ENCODE assay signal across 1 cellular context in the genomic region with DNA sequence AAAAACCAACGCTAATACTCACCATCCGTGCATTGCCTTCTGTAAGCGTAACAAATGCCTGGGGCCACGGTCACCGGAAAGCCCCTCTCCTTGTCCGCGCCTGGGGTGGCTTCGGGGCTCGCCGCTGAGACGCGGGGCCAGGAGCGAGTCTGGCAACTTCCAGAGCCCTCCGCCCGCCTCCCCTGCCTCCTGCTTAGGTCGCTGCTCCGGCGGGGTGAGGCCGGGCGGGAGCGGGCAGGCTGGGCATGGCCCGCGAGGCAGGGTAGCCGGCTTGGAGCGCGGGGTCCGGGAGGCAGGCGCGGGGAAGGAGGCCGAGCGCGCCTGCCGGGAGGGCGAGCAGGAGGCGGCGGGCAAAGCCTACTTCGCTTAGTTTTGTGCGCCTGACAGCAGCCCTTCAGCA.
TF ChIP-seq lines count a peak whose summit lies in the region.

No MANE protein-coding gene starts in this region.

TF ChIP-seq in GM23338, 12 proteins besides CTCF, POLR2A, EP300 and RAD21 (continued from another document):
- no peak for TF ChIP-seq CREB1 (CRISPR knock-in tag; IDR thresholded peaks at IDR 0.05; ENCODE audit: low read depth)
- TF ChIP-seq, protein P1, sequence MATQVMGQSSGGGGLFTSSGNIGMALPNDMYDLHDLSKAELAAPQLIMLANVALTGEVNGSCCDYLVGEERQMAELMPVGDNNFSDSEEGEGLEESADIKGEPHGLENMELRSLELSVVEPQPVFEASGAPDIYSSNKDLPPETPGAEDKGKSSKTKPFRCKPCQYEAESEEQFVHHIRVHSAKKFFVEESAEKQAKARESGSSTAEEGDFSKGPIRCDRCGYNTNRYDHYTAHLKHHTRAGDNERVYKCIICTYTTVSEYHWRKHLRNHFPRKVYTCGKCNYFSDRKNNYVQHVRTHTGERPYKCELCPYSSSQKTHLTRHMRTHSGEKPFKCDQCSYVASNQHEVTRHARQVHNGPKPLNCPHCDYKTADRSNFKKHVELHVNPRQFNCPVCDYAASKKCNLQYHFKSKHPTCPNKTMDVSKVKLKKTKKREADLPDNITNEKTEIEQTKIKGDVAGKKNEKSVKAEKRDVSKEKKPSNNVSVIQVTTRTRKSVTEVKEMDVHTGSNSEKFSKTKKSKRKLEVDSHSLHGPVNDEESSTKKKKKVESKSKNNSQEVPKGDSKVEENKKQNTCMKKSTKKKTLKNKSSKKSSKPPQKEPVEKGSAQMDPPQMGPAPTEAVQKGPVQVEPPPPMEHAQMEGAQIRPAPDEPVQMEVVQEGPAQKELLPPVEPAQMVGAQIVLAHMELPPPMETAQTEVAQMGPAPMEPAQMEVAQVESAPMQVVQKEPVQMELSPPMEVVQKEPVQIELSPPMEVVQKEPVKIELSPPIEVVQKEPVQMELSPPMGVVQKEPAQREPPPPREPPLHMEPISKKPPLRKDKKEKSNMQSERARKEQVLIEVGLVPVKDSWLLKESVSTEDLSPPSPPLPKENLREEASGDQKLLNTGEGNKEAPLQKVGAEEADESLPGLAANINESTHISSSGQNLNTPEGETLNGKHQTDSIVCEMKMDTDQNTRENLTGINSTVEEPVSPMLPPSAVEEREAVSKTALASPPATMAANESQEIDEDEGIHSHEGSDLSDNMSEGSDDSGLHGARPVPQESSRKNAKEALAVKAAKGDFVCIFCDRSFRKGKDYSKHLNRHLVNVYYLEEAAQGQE (IDR thresholded peaks at IDR 0.05; ENCODE audit: unreplicated experiment): no peak
- no peak for TF ChIP-seq STAT1 (IDR thresholded peaks at IDR 0.05; ENCODE audit: unreplicated experiment)
- TF ChIP-seq ZNF331 (CRISPR knock-in tag; IDR thresholded peaks at IDR 0.05; ENCODE audit: low read depth): no peak
- TF ChIP-seq, protein P2, sequence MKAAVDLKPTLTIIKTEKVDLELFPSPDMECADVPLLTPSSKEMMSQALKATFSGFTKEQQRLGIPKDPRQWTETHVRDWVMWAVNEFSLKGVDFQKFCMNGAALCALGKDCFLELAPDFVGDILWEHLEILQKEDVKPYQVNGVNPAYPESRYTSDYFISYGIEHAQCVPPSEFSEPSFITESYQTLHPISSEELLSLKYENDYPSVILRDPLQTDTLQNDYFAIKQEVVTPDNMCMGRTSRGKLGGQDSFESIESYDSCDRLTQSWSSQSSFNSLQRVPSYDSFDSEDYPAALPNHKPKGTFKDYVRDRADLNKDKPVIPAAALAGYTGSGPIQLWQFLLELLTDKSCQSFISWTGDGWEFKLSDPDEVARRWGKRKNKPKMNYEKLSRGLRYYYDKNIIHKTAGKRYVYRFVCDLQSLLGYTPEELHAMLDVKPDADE (IDR thresholded peaks at IDR 0.05): no peak
- TF ChIP-seq, protein P3, sequence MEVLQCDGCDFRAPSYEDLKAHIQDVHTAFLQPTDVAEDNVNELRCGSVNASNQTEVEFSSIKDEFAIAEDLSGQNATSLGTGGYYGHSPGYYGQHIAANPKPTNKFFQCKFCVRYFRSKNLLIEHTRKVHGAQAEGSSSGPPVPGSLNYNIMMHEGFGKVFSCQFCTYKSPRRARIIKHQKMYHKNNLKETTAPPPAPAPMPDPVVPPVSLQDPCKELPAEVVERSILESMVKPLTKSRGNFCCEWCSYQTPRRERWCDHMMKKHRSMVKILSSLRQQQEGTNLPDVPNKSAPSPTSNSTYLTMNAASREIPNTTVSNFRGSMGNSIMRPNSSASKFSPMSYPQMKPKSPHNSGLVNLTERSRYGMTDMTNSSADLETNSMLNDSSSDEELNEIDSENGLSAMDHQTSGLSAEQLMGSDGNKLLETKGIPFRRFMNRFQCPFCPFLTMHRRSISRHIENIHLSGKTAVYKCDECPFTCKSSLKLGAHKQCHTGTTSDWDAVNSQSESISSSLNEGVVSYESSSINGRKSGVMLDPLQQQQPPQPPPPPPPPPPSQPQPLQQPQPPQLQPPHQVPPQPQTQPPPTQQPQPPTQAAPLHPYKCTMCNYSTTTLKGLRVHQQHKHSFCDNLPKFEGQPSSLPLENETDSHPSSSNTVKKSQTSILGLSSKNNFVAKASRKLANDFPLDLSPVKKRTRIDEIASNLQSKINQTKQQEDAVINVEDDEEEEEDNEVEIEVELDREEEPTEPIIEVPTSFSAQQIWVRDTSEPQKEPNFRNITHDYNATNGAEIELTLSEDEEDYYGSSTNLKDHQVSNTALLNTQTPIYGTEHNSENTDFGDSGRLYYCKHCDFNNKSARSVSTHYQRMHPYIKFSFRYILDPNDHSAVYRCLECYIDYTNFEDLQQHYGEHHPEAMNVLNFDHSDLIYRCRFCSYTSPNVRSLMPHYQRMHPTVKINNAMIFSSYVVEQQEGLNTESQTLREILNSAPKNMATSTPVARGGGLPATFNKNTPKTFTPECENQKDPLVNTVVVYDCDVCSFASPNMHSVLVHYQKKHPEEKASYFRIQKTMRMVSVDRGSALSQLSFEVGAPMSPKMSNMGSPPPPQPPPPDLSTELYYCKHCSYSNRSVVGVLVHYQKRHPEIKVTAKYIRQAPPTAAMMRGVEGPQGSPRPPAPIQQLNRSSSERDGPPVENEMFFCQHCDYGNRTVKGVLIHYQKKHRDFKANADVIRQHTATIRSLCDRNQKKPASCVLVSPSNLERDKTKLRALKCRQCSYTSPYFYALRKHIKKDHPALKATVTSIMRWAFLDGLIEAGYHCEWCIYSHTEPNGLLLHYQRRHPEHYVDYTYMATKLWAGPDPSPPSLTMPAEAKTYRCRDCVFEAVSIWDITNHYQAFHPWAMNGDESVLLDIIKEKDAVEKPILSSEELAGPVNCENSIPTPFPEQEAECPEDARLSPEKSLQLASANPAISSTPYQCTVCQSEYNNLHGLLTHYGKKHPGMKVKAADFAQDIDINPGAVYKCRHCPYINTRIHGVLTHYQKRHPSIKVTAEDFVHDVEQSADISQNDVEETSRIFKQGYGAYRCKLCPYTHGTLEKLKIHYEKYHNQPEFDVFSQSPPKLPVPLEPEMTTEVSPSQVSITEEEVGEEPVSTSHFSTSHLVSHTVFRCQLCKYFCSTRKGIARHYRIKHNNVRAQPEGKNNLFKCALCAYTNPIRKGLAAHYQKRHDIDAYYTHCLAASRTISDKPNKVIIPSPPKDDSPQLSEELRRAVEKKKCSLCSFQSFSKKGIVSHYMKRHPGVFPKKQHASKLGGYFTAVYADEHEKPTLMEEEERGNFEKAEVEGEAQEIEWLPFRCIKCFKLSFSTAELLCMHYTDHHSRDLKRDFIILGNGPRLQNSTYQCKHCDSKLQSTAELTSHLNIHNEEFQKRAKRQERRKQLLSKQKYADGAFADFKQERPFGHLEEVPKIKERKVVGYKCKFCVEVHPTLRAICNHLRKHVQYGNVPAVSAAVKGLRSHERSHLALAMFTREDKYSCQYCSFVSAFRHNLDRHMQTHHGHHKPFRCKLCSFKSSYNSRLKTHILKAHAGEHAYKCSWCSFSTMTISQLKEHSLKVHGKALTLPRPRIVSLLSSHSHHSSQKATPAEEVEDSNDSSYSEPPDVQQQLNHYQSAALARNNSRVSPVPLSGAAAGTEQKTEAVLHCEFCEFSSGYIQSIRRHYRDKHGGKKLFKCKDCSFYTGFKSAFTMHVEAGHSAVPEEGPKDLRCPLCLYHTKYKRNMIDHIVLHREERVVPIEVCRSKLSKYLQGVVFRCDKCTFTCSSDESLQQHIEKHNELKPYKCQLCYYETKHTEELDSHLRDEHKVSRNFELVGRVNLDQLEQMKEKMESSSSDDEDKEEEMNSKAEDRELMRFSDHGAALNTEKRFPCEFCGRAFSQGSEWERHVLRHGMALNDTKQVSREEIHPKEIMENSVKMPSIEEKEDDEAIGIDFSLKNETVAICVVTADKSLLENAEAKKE (CRISPR knock-in tag; IDR thresholded peaks at IDR 0.05): no peak
- no peak for TF ChIP-seq EZH2 (IDR thresholded peaks at IDR 0.05; ENCODE audit: low read depth, unreplicated experiment)
- TF ChIP-seq POLR2AphosphoS5 (IDR thresholded peaks at IDR 0.05; ENCODE audit: low read depth): no peak
- no peak for TF ChIP-seq NANOG (IDR thresholded peaks at IDR 0.05; ENCODE audit: borderline replicate concordance)
